In the genomic region with DNA sequence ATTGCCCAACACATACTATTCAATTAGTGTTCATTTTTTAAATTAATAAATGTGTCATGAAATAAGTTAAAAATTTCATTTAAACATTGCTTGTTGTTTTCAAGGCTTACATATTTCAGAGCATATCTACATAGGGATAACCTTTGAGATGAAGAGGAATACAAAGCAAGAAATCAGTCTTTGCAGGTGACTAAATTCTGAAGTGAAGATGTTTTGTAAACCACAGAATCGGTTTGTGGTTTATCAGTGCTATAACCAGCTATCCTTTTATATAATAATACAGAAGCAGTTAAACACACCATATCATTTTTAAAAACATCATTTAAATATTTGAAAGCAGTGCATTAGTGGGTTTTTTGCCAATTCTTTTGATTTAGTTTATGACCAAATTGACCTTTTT, we compare ENCODE assay signal across 15 cellular contexts. TPM values are rescaled to one million over a fixed set of nuclear protein-coding genes. Genes with fewer than 3 reads are reported as not detected.
A peak's percentile ranks its signal among the peaks of the same experiment; 100 is the strongest.
DNase-seq lines count a peak whose midpoint lies in the region; ATAC-seq and TF ChIP-seq lines count a peak whose summit lies in the region.
"Had no signal": no experiment of that assay in that cellular context is flagged by ENCODE, and none has a peak within 500 bp of the region (broad histone marks: within the 10 kb centered on the region; RNA-seq: fewer than 3 reads in every experiment).

No MANE protein-coding gene starts in this region.

- no peaks in the 10 kb centered on the region for H3K9me2 ChIP-seq in SU-DHL-6 (replicated peaks; ENCODE audit: insufficient read depth, low read length)

- peak; percentile 75 for ATAC-seq in GM18517 (IDR thresholded peaks at IDR 0.05; ENCODE audit: unreplicated experiment)
- peak; percentile 72 for ATAC-seq in HG02981 (IDR thresholded peaks at IDR 0.05; ENCODE audit: unreplicated experiment)

- no peaks in the 10 kb centered on the region for H3K79me2 ChIP-seq in SU-DHL-6 (ENCODE audit: insufficient read depth, low read length)

- H4K20me1 ChIP-seq in SU-DHL-6 (ENCODE audit: low read depth, low read length): no peaks in the 10 kb centered on the region

- TF ChIP-seq CTCF in GM20000 (IDR thresholded peaks at IDR 0.05; ENCODE audit: extremely low read depth, missing control alignments): no peak
- no peak for TF ChIP-seq CTCF in SU-DHL-6 (IDR thresholded peaks at IDR 0.05; ENCODE audit: insufficient read depth, low read length, poor library complexity, severe bottlenecking)

- H3K9ac ChIP-seq in SU-DHL-6 (ENCODE audit: low read length): no peak overlapping the region

- peak; percentile 31 for DNase-seq in GM20000 (ENCODE audit: low spot score)
- no peak for DNase-seq in DMS153 (lab: John Stamatoyannopoulos, UW)
- DNase-seq in stimulated activated CD4-positive, alpha-beta T cell treated with anti-CD3 and anti-CD28 coated beads, Interleukin-2, amount 100 ng/mL, for 24 hours: no peak
- no peak for DNase-seq in activated CD4-positive, alpha-beta T cell treated with anti-CD3 and anti-CD28 coated beads, Interleukin-2, amount 10 ng/mL, durations not matched to agents 24 days and 14 days
- DNase-seq: activated naive CD4-positive, alpha-beta T cell treated with anti-CD3 and anti-CD28 coated beads, Interleukin-2, amount 10 ng/mL, durations not matched to agents 7 days and 5 days; islet precursor cell; MG63; NCI-H524; retina; SHP77 treated with DMSO at 0.1 percent for 48 hours; thyroid gland had no signal

- no peak overlapping the region for H3K27ac ChIP-seq in SU-DHL-6 (ENCODE audit: low read depth, low read length)
- H3K27ac ChIP-seq: HL-60, thyroid gland had no signal

- no peaks in the 10 kb centered on the region for H3K9me3 Mint-ChIP-seq in activated CD4-positive, alpha-beta T cell treated with anti-CD3 and anti-CD28 coated beads, Interleukin-2, amount 10 ng/mL, durations not matched to agents 24 days and 14 days
- H3K9me3 Mint-ChIP-seq: activated naive CD4-positive, alpha-beta T cell treated with anti-CD3 and anti-CD28 coated beads, Interleukin-2, amount 10 ng/mL, durations not matched to agents 7 days and 5 days had no signal

- H3K4me1 Mint-ChIP-seq in activated CD4-positive, alpha-beta T cell treated with anti-CD3 and anti-CD28 coated beads, Interleukin-2, amount 10 ng/mL, durations not matched to agents 24 days and 14 days: peaks cover 27% of the 10 kb centered on the region

- H3K4me3 ChIP-seq in SU-DHL-6 (ENCODE audit: insufficient read depth, low read length, poor library complexity, severe bottlenecking): no peak overlapping the region
- H3K4me3 ChIP-seq: MG63, thyroid gland had no signal

- H3K36me3 Mint-ChIP-seq in activated CD4-positive, alpha-beta T cell treated with anti-CD3 and anti-CD28 coated beads, Interleukin-2, amount 10 ng/mL, durations not matched to agents 24 days and 14 days (ENCODE audit: low read depth): peaks cover 15% of the 10 kb centered on the region

- no peaks in the 10 kb centered on the region for H3K27me3 Mint-ChIP-seq in activated CD4-positive, alpha-beta T cell treated with anti-CD3 and anti-CD28 coated beads, Interleukin-2, amount 10 ng/mL, durations not matched to agents 24 days and 14 days
- H3K27me3 Mint-ChIP-seq: activated naive CD4-positive, alpha-beta T cell treated with anti-CD3 and anti-CD28 coated beads, Interleukin-2, amount 10 ng/mL, durations not matched to agents 7 days and 5 days had no signal

- H3K36me3 ChIP-seq in SU-DHL-6 (ENCODE audit: low read length): no peaks in the 10 kb centered on the region
- H3K36me3 ChIP-seq: MG63, thyroid gland had no signal

- intact Hi-C loops in activated CD4-positive, alpha-beta T cell treated with anti-CD3 and anti-CD28 coated beads, Interleukin-2, amount 10 ng/mL, durations not matched to agents 24 days and 14 days (cut with micrococcal nuclease): no loop called here

- peak overlapping the region; percentile 29 for H3K4me2 ChIP-seq in SU-DHL-6 (ENCODE audit: low read depth, low read length, poor library complexity, severe bottlenecking)

- H3K9me3 ChIP-seq in SU-DHL-6 (ENCODE audit: insufficient read depth, low read length): no peaks in the 10 kb centered on the region
- H3K9me3 ChIP-seq: MG63, thyroid gland had no signal

- no peak overlapping the region for H3K4me3 Mint-ChIP-seq in activated CD4-positive, alpha-beta T cell treated with anti-CD3 and anti-CD28 coated beads, Interleukin-2, amount 10 ng/mL, durations not matched to agents 24 days and 14 days
- H3K4me3 Mint-ChIP-seq: activated naive CD4-positive, alpha-beta T cell treated with anti-CD3 and anti-CD28 coated beads, Interleukin-2, amount 10 ng/mL, durations not matched to agents 7 days and 5 days had no signal

- no peaks in the 10 kb centered on the region for H3F3A ChIP-seq in SU-DHL-6 (ENCODE audit: insufficient read depth)

- H3K27me3 ChIP-seq in SU-DHL-6 (ENCODE audit: low read length): no peaks in the 10 kb centered on the region
- H3K27me3 ChIP-seq: MG63, thyroid gland had no signal

- H3K27ac Mint-ChIP-seq in activated CD4-positive, alpha-beta T cell treated with anti-CD3 and anti-CD28 coated beads, Interleukin-2, amount 10 ng/mL, durations not matched to agents 24 days and 14 days: no peak overlapping the region
- H3K27ac Mint-ChIP-seq: activated naive CD4-positive, alpha-beta T cell treated with anti-CD3 and anti-CD28 coated beads, Interleukin-2, amount 10 ng/mL, durations not matched to agents 7 days and 5 days had no signal

- H2AFZ ChIP-seq in SU-DHL-6 (ENCODE audit: low read depth, low read length, severe bottlenecking): no peak overlapping the region

RNA-seq across cellular contexts. Expression of gene FAM241A, which starts 26.9 kb away (rescaled TPM):
- 6.2 and 6.7 TPM in 2 replicates for total RNA-seq in activated CD4-positive, alpha-beta T cell treated with anti-CD3 and anti-CD28 coated beads, Interleukin-2, amount 10 ng/mL, durations not matched to agents 24 days and 14 days

RNA-seq across cellular contexts. Expression of gene AP1AR, which starts 59.4 kb away (rescaled TPM):
- 20.5 and 27.0 TPM in 2 replicates for total RNA-seq in activated CD4-positive, alpha-beta T cell treated with anti-CD3 and anti-CD28 coated beads, Interleukin-2, amount 10 ng/mL, durations not matched to agents 24 days and 14 days
